17 cellular contexts compared by ENCODE assay signal in genomic region chr2:237563816-237564215, GRCh38. TPM values are rescaled to one million over a fixed set of nuclear protein-coding genes. Genes with fewer than 3 reads are reported as not detected.
A peak's percentile ranks its signal among the peaks of the same experiment; 100 is the strongest.
DNase-seq lines count a peak whose midpoint lies in the region; ATAC-seq, FAIRE-seq and TF ChIP-seq lines count a peak whose summit lies in the region.
"Had no signal": no experiment of that assay in that cellular context is flagged by ENCODE, and none has a peak within 500 bp of the region (broad histone marks: within the 10 kb centered on the region; RNA-seq: fewer than 3 reads in every experiment).

No MANE protein-coding gene starts in this region.

- H3K27ac ChIP-seq in K562 (ENCODE audit: extremely low read depth, low read depth, low read length) (no peak overlapping the region), sigmoid colon (no peak overlapping the region), coronary artery (no peak overlapping the region)
- H3K27ac ChIP-seq: epithelial cell of prostate, thyroid gland had no signal

- DNase-seq in K562 (ENCODE audit: extremely low read depth in 1 of 4, low spot score in 3 of 4) (no peak), iPS-NIHi11 (ENCODE audit: low spot score) (peak; percentile 88), sigmoid colon (peak; percentile 62), coronary artery (ENCODE audit: low spot score) (no peak), lower leg skin (ENCODE audit: low spot score in 2 of 2) (no peak)
- DNase-seq: activated T-cell treated with anti-CD3 and anti-CD28 coated beads, Interleukin-2, amount 50 U/mL, for 4 hours; anterior cingulate cortex; CD8-positive, alpha-beta memory T cell; NCI-H1105 treated with DMSO at 0.1 percent for 48 hours had no signal

- H3K4me3 ChIP-seq in K562 = no peak overlapping the region
- H3K4me3 ChIP-seq in sigmoid colon = no peak overlapping the region
- H3K4me3 ChIP-seq in coronary artery = no peak overlapping the region
- no peak overlapping the region for H3K4me3 ChIP-seq in lower leg skin (ENCODE audit: low read depth, poor library complexity, severe bottlenecking)
- H3K4me3 ChIP-seq: thyroid gland had no signal

- TF ChIP-seq CTCF in K562 (IDR thresholded peaks at IDR 0.05 in 2 of 3, conservative IDR thresholded peaks at IDR 0.05 in 1 of 3; ENCODE audit: insufficient read depth in 2 of 3, low read depth in 1 of 3, low read length in 3 of 3) = no peak
- TF ChIP-seq CTCF in sigmoid colon (IDR thresholded peaks at IDR 0.05) = no peak
- TF ChIP-seq CTCF in coronary artery (IDR thresholded peaks at IDR 0.05) = no peak
- TF ChIP-seq CTCF in lower leg skin (IDR thresholded peaks at IDR 0.05) = no peak

- H3K79me2 ChIP-seq in K562 (ENCODE audit: control insufficient read depth, insufficient read depth, low read length) = no peaks in the 10 kb centered on the region

- POLR2A ChIA-PET in K562 (lab: Yijun Ruan, JAX) = no interaction called here

- FAIRE-seq in K562 (lab: Jason Lieb, UNC) = no peak

- H3K4me1 ChIP-seq in K562 (replicated peaks in 1 of 2; ENCODE audit: control insufficient read depth in 2 of 2, insufficient read depth in 2 of 2, low read length in 2 of 2) (no peaks in the 10 kb centered on the region; a peak in 2 of 5 replicates), sigmoid colon (peaks cover 0 to 10% (median 9%) of the 10 kb centered on the region in 4 donors)

- intact Hi-C loops in K562 (cut with micrococcal nuclease) = no loop called here
- intact Hi-C loops in sigmoid colon (cut with DNase I) = no loop called here
- intact Hi-C loops in lower leg skin (cut with DNase I; ENCODE audit: low total_unique reads) = no loop called here

- H3K9ac ChIP-seq in K562 (ENCODE audit: insufficient read depth in 1 of 2, low read depth in 2 of 2, low read length in 2 of 2) = no peak overlapping the region

- no peak for TF ChIP-seq EP300 in Ishikawa (IDR thresholded peaks at IDR 0.05; ENCODE audit: borderline replicate concordance)
- no peak for TF ChIP-seq EP300 in K562 (IDR thresholded peaks at IDR 0.05; ENCODE audit: low read length)
- no peak for TF ChIP-seq EP300 in sigmoid colon (IDR thresholded peaks at IDR 0.05)

- in situ Hi-C loops in K562 (cut with MboI) = loop anchor here (10.0 kb wide), 1 partner anchor 439 kb away; no protein-coding TSS in a partner anchor

- no TSS peak for BruUV-seq in K562 (replicated peaks; lab: Mats Ljungman, UMichigan)

- CTCF ChIA-PET in K562 (lab: Yijun Ruan, JAX; ENCODE audit: low intra/inter-chr PET ratio) = no interaction called here

- no peak for TF ChIP-seq POLR2A in K562 (conservative IDR thresholded peaks at IDR 0.05)
- no peak for TF ChIP-seq POLR2A in sigmoid colon (IDR thresholded peaks at IDR 0.05)
- TF ChIP-seq POLR2A in lower leg skin (IDR thresholded peaks at IDR 0.05) = no peak

- no peaks in the 10 kb centered on the region for H3K36me3 ChIP-seq in K562 (ENCODE audit: control insufficient read depth, insufficient read depth, low read length)
- H3K36me3 ChIP-seq in sigmoid colon = no peaks in the 10 kb centered on the region
- H3K36me3 ChIP-seq: thyroid gland had no signal

- ATAC-seq in K562 (no peak), GM21528 (IDR thresholded peaks at IDR 0.05; ENCODE audit: low FRiP score, unreplicated experiment) (no peak), GM18520 (IDR thresholded peaks at IDR 0.05; ENCODE audit: unreplicated experiment) (no peak)
- ATAC-seq: activated CD4-positive, CD25-positive, alpha-beta regulatory T cell treated with anti-CD3 and anti-CD28 coated beads, Interleukin-2, amount 50 U/mL, for 24 hours; activated T-cell treated with anti-CD3 and anti-CD28 coated beads, Interleukin-2, amount 50 U/mL, for 4 hours; natural killer cell treated with Interleukin-12 subunit alpha and Interleukin-12 subunit beta and Interleukin-15 and Interleukin-18, amount 100 ng/mL, for 72 hours had no signal

- H2AFZ ChIP-seq in K562 (ENCODE audit: low read depth, low read length) = no peak overlapping the region

- H3K27me3 ChIP-seq in K562 (ENCODE audit: control insufficient read depth in 2 of 2, insufficient read depth in 2 of 2, low read length in 2 of 2) = peaks cover 4 to 42% of the 10 kb centered on the region in 2 experiments; a peak in 4 of 5 replicates
- H3K27me3 ChIP-seq in sigmoid colon = peaks cover 0 to 15% (median 11%) of the 10 kb centered on the region in 3 donors
- H3K27me3 ChIP-seq: thyroid gland had no signal

- no peak for TF ChIP-seq RAD21 in Ishikawa (IDR thresholded peaks at IDR 0.05; ENCODE audit: low read depth)
- TF ChIP-seq RAD21 in K562 (CRISPR knock-in tag; conservative IDR thresholded peaks at IDR 0.05 in 1 of 2, IDR thresholded peaks at IDR 0.05 in 1 of 2) = no peak

- no peaks in the 10 kb centered on the region for H3K9me1 ChIP-seq in K562 (ENCODE audit: control insufficient read depth, insufficient read depth, low read length)

- no peaks in the 10 kb centered on the region for H4K20me1 ChIP-seq in K562 (replicated peaks; ENCODE audit: control insufficient read depth, insufficient read depth, low read length)

- no peaks in the 10 kb centered on the region; the same call in 1 of the 2 replicates for H3K9me3 ChIP-seq in K562 (replicated peaks; ENCODE audit: control insufficient read depth, insufficient read depth, low read depth, low read length)
- no peaks in the 10 kb centered on the region for H3K9me3 ChIP-seq in sigmoid colon
- H3K9me3 ChIP-seq: thyroid gland had no signal

- 2% methylated on average over 8 of the region's 14 CpGs for WGBS in K562 (ENCODE audit: insufficient coverage, low coverage, missing lambda C conversion rate)
- 20 to 29% methylated on average over 14 of the region's 14 CpGs for WGBS in sigmoid colon, 2 donors
- 31 to 44% methylated on average over 8 to 14 of the region's 14 CpGs for WGBS in lower leg skin, 2 donors

- H3K4me2 ChIP-seq in K562 (ENCODE audit: insufficient read depth, low read length) = no peak overlapping the region

TF ChIP-seq in Ishikawa, 13 proteins besides CTCF, POLR2A, EP300 and RAD21 (continues in another document):
- peak; percentile 52; the same call in 1 of the 2 replicates for TF ChIP-seq NFIC (IDR thresholded peaks at IDR 0.05)

RNA-seq across cellular contexts. Expression of gene PRLH, which starts 2.6 kb away (rescaled TPM):
- total RNA-seq in K562 (2011; cell fraction: chromatin; rRNA removed; ENCODE audit: low replicate concordance) = not detected in 2 replicates
- not detected in 2 replicates for total RNA-seq in K562 (2011; cell fraction: nucleolus; rRNA removed)
- total RNA-seq in K562 (2011; cell fraction: nucleoplasm; rRNA removed) = not detected in 2 replicates
- total RNA-seq in K562 (2014; rRNA removed) = not detected in 2 replicates
- total RNA-seq in K562 (2014; rRNA removed; fragmentation: Illumina TruSeq; extraction: Trizol) = not detected in 2 replicates
- not detected in 2 replicates for total RNA-seq in K562 (2015; rRNA removed; fragmentation: Illumina TruSeq; extraction: Trizol)
- not detected in 2 replicates for total RNA-seq in K562 (2021)
- not detected in 2 replicates for polyA plus RNA-seq in K562 (2011; rRNA removed)
- not detected in 2 replicates for polyA plus RNA-seq in K562 (2011; cell fraction: cytosol; rRNA removed)
- not detected in 2 replicates for polyA plus RNA-seq in K562 (2011; cell fraction: nucleus; rRNA removed)
- not detected in 2 replicates for polyA plus RNA-seq in K562 (2012)
- not detected in 2 replicates for polyA plus RNA-seq in K562 (2014; fragmentation: Illumina TruSeq; extraction: Trizol)
- not detected for polyA plus RNA-seq in K562 (2014; fragmentation: Nextera tagmentation; extraction: Ambion mirVana)
- polyA plus RNA-seq in K562 (2014; rRNA removed) = not detected in 2 replicates
- not detected in 2 replicates for polyA minus RNA-seq in K562 (2011; rRNA and poly(A)+ RNA removed)
- polyA minus RNA-seq in K562 (2011; cell fraction: cytosol; rRNA and poly(A)+ RNA removed) = not detected in 2 replicates
- polyA minus RNA-seq in K562 (2011; cell fraction: nucleus; rRNA and poly(A)+ RNA removed) = not detected in 2 replicates
- total RNA-seq in sigmoid colon = not detected
- polyA plus RNA-seq in sigmoid colon = not detected
- not detected for total RNA-seq in lower leg skin
- total RNA-seq: activated T-cell treated with anti-CD3 and anti-CD28 coated beads, Interleukin-2, amount 50 U/mL, for 4 hours; CD8-positive, alpha-beta memory T cell; natural killer cell treated with Interleukin-12 subunit alpha and Interleukin-12 subunit beta and Interleukin-15 and Interleukin-18, amount 100 ng/mL, for 72 hours; SK-MEL-5; thyroid gland had no signal
- polyA plus RNA-seq: CD8-positive, alpha-beta memory T cell had no signal

RNA-seq across cellular contexts. Expression of gene RAB17, which starts 26.7 kb away (rescaled TPM):
- total RNA-seq in K562 (2011; cell fraction: chromatin; rRNA removed; ENCODE audit: low replicate concordance) = 0.09 TPM in 1 of 2 replicates, not detected in the other
- not detected in 2 replicates for total RNA-seq in K562 (2011; cell fraction: nucleolus; rRNA removed)
- not detected in 2 replicates for total RNA-seq in K562 (2011; cell fraction: nucleoplasm; rRNA removed)
- total RNA-seq in K562 (2014; rRNA removed) (not detected in 2 replicates), K562 (2014; rRNA removed; fragmentation: Illumina TruSeq; extraction: Trizol) (not detected in 2 replicates), K562 (2015; rRNA removed; fragmentation: Illumina TruSeq; extraction: Trizol) (not detected in 2 replicates), K562 (2021) (0.13 and 0.16 TPM in 2 replicates), sigmoid colon (1 to 10 TPM in 1 of 4 donors, under 1 TPM in 3; 0.33 to 2.8 (median 0.45) TPM), lower leg skin (1 to 10 TPM; 1.7 to 6.3 (median 2.8) TPM)
- polyA plus RNA-seq in K562 (2011; rRNA removed) (not detected in 2 replicates), K562 (2014; fragmentation: Illumina TruSeq; extraction: Trizol) (not detected in 2 replicates), K562 (2014; fragmentation: Nextera tagmentation; extraction: Ambion mirVana) (not detected), K562 (2014; rRNA removed) (not detected in 2 replicates), sigmoid colon (10 to 100 TPM; 34.4 to 48.8 (median 38.4) TPM)
- not detected in 2 replicates for polyA plus RNA-seq in K562 (2011; cell fraction: cytosol; rRNA removed)
- polyA plus RNA-seq in K562 (2011; cell fraction: nucleus; rRNA removed) = not detected in 2 replicates
- not detected in 2 replicates for polyA plus RNA-seq in K562 (2012)
- polyA minus RNA-seq in K562 (2011; rRNA and poly(A)+ RNA removed) = not detected in 2 replicates
- polyA minus RNA-seq in K562 (2011; cell fraction: cytosol; rRNA and poly(A)+ RNA removed) = not detected in 2 replicates
- not detected in 2 replicates for polyA minus RNA-seq in K562 (2011; cell fraction: nucleus; rRNA and poly(A)+ RNA removed)
- total RNA-seq: CD8-positive, alpha-beta memory T cell; natural killer cell treated with Interleukin-12 subunit alpha and Interleukin-12 subunit beta and Interleukin-15 and Interleukin-18, amount 100 ng/mL, for 72 hours had no signal
- polyA plus RNA-seq: CD8-positive, alpha-beta memory T cell had no signal

Comparison
In these comparisons a context has a peak if more than half of its experiments do, and no peak if none do; other contexts are left out.
1. DNase-seq: peak in iPS-NIHi11 (single experiment) and sigmoid colon (single experiment); none in K562 (0 of 4), coronary artery (single experiment) and lower leg skin (0 of 2).